In the genomic region with DNA sequence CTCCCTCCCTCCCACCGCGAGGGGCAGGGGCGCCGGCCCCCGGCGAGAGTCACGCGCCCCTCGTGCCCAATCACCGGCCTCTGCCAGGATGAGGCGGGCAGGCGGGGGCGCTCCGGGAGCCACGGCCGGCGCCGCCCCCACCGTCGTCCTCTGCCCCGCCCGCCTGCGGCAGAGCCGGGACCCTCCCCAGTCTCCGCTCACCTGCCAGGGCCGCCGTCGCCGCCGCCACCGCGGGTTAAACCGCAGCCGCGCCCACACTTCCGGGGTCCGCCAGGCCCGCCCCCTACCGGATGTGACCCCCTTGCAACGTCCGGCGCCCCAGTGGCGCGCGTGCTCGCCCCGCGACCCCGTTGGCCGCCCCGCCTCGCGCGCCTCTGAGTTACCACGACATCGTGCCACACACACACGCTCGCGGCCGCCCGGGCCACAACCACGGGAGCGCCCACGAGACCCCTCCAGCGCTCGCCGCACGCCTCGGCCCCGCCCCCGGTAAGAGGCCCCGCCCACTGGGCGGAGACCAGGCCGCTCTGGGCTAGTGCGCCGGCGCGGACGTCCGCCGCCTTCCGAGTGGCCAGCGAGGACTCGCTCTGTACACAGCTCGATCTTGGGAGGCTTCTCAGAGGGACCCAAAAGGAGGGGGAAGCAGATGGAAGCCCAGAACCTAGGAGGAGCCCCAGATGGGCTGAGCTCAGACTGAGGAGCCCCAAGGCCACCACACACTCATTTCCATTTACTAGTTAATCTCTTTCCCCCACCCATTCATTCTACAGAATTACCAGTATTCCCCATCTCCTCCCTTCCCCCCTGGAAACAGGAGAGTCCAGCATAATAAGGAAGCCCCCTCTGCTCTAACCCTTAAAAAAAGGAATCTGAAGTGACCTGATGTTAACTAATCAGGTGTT, we compare ENCODE assay signal across 8 cellular contexts. TPM values are rescaled to one million over a fixed set of nuclear protein-coding genes. Genes with fewer than 3 reads are reported as not detected.
DNase-seq lines count a peak whose midpoint lies in the region; ATAC-seq and TF ChIP-seq lines count a peak whose summit lies in the region.

A gene (minus strand): TSS at position 237 of the 902 bp plus-strand sequence. CDS start 22,597 bp downstream, outside the sequence.

- no peaks in the 10 kb centered on the region for H3K9me3 ChIP-seq in heart left ventricle
- H3K9me3 ChIP-seq in upper lobe of left lung = no peaks in the 10 kb centered on the region

- H3K4me1 Mint-ChIP-seq in T-cell = peaks cover 40 to 57% (median 51%) of the 10 kb centered on the region in 3 donors

- peak within 1 kb of the TSS; percentile 90 to 99 (median 98) for H3K27ac ChIP-seq in heart left ventricle
- H3K27ac ChIP-seq in upper lobe of left lung = peak within 1 kb of the TSS; percentile 90 to 99 (median 94)

- peak; percentile 36 for DNase-seq in NCI-H1436 treated with DMSO at 0.1 percent for 48 hours (lab: John Stamatoyannopoulos, UW)
- peak; percentile 69 to 92 (median 83) for DNase-seq in T-cell
- peak; percentile 71 for DNase-seq in amniotic epithelial cell (ENCODE audit: low read depth)
- peak; percentile 87 to 96 (median 90) for DNase-seq in heart left ventricle
- peak; percentile 97 for DNase-seq in posterior vena cava (ENCODE audit: low spot score)
- DNase-seq in upper lobe of left lung = peak; percentile 92 to 99

- no peaks in the 10 kb centered on the region for H3K27me3 ChIP-seq in heart left ventricle
- H3K27me3 ChIP-seq in upper lobe of left lung = no peaks in the 10 kb centered on the region

- WGBS in heart left ventricle, 4 donors = 0 to 1% (median 0%) methylated on average over 24 to 85 of the region's 85 CpGs
- 0 to 1% methylated on average over 7 to 25 of the region's 85 CpGs for WGBS in upper lobe of left lung, 2 donors

- peaks cover 0 to 67% (median 23%) of the 10 kb centered on the region in 12 donors for H3K4me1 ChIP-seq in heart left ventricle
- H3K4me1 ChIP-seq in upper lobe of left lung = peaks cover 30 to 58% (median 37%) of the 10 kb centered on the region in 4 donors

- H3K4me3 ChIP-seq in heart left ventricle (peak within 1 kb of the TSS; percentile 66 to 97 (median 82)), upper lobe of left lung (peak within 1 kb of the TSS; percentile 8 to 82 (median 77))

- CTCF ChIA-PET in T-cell (lab: Charles Lee) = interaction anchor here in 1 of 2 donors (0.9 kb wide), 1 partner anchor 190 kb away, joined by 3 read pairs; a partner anchor contains a TSS

- intact Hi-C loops in heart left ventricle (cut with DNase I) (loop anchor here in 1 of 10 donors (10.0 kb wide), 2 partner anchors 57 to 327 kb away; a partner anchor contains a TSS), posterior vena cava (cut with DNase I) (no loop called here)

- peaks cover 4% of the 10 kb centered on the region for H3K36me3 Mint-ChIP-seq in T-cell

- H3K36me3 ChIP-seq in heart left ventricle (peaks cover 0 to 9% (median 0%) of the 10 kb centered on the region in 9 donors), upper lobe of left lung (peaks cover 0 to 4% (median 0%) of the 10 kb centered on the region in 4 donors)

- H3K27me3 Mint-ChIP-seq in T-cell = no peaks in the 10 kb centered on the region

- H3K9me3 Mint-ChIP-seq in T-cell = no peaks in the 10 kb centered on the region

- TF ChIP-seq CTCF in heart left ventricle (IDR thresholded peaks at IDR 0.05) (peak in 8 of 12 donors; percentile 13 to 57 (median 32)), upper lobe of left lung (IDR thresholded peaks at IDR 0.05) (peak in 4 of 6 experiments; percentile 58 to 67 (median 63))

- H3K4me3 Mint-ChIP-seq in T-cell = peak within 1 kb of the TSS; percentile 78 to 87 (median 84)

- peak in 1 of 4 donors; percentile 5 for TF ChIP-seq EP300 in upper lobe of left lung (IDR thresholded peaks at IDR 0.05)

- POLR2A ChIA-PET in T-cell (lab: Charles Lee) = no interaction called here

- peak; percentile 87 for TF ChIP-seq POLR2A in GM15510 (IDR thresholded peaks at IDR 0.05; ENCODE audit: borderline replicate concordance, extremely low read depth, insufficient read length)
- TF ChIP-seq POLR2A in heart left ventricle (IDR thresholded peaks at IDR 0.05) = peak in 1 of 2 donors; percentile 70
- peak in 3 of 4 donors; percentile 73 to 87 (median 75) for TF ChIP-seq POLR2A in upper lobe of left lung (IDR thresholded peaks at IDR 0.05)

- ATAC-seq in HG02852 (IDR thresholded peaks at IDR 0.05; ENCODE audit: unreplicated experiment) (peak; percentile 68), T-cell (replicated peaks in 1 of 4) (peak; percentile 78 to 85 (median 81)), heart left ventricle (peak; percentile 97 to 98 (median 98)), upper lobe of left lung (ENCODE audit: low FRiP score in 2 of 2) (peak; percentile 97 to 98)

- peak within 1 kb of the TSS; percentile 93 to 95 for H3K27ac Mint-ChIP-seq in T-cell

RNA-seq across cellular contexts. Expression of the gene that starts here (rescaled TPM):
- 1 to 10 TPM; 3.3 to 7.9 (median 7.3) TPM for total RNA-seq in T-cell
- total RNA-seq in heart left ventricle = 10 to 100 TPM; 11.4 to 27.6 (median 17.1) TPM
- polyA plus RNA-seq in heart left ventricle = 10 to 100 TPM; 11.0 to 29.0 TPM
- 10 to 100 TPM; 21.6 to 31.2 TPM for total RNA-seq in posterior vena cava
- 10 to 100 TPM; 14.7 to 42.0 (median 24.3) TPM for total RNA-seq in upper lobe of left lung

Comparison
In these comparisons a context has a peak if more than half of its experiments do, and no peak if none do; other contexts are left out.
1. Peak in every context shown above with its lines: DNase-seq, ATAC-seq, H3K4me3 ChIP-seq and H3K27ac ChIP-seq.
2. DNase-seq: peak in every context shown above with its lines; median percentile 97 in posterior vena cava; 96 in upper lobe of left lung; 90 in heart left ventricle; 83 in T-cell; 71 in amniotic epithelial cell; 36 in NCI-H1436 treated with DMSO at 0.1 percent for 48 hours.